7 cellular contexts compared by ENCODE assay signal in genomic region chr3:193712938-193713337, GRCh38.
"Had no signal": no experiment of that assay in that cellular context is flagged by ENCODE, and none has a peak within 500 bp of the region (broad histone marks: within the 10 kb centered on the region; RNA-seq: fewer than 3 reads in every experiment).

No MANE protein-coding gene starts in this region.

- H3K27me3 Mint-ChIP-seq: IgD-negative memory B cell had no signal

- H3K27ac ChIP-seq: HL-60 had no signal

- FAIRE-seq: HTR-8/SVneo, K562 had no signal

- ATAC-seq: K562 had no signal

- H3K36me3 Mint-ChIP-seq: IgD-negative memory B cell had no signal

- H3K4me3 ChIP-seq: K562 had no signal

- H3K27ac Mint-ChIP-seq: IgD-negative memory B cell had no signal

- DNase-seq: IMR-90, KBM-7, KG1 had no signal
